Comparison of ENCODE assay signal across 10 cellular contexts in genomic region chr20:49381558-49382493, GRCh38.
DNase-seq lines count a peak whose midpoint lies in the region; ATAC-seq, FAIRE-seq and TF ChIP-seq lines count a peak whose summit lies in the region.
"Had no signal": no experiment of that assay in that cellular context is flagged by ENCODE, and none has a peak within 500 bp of the region (broad histone marks: within the 10 kb centered on the region; RNA-seq: fewer than 3 reads in every experiment).

No MANE protein-coding gene starts in this region.

- no peak for TF ChIP-seq POLR2A in H54 (IDR thresholded peaks at IDR 0.05; ENCODE audit: low read depth, low read length)

- H3K27ac ChIP-seq in foreskin keratinocyte = no peak overlapping the region
- H3K27ac ChIP-seq in rectal smooth muscle tissue (ENCODE audit: low read depth, low read length) = peak overlapping the region; percentile 70
- H3K27ac ChIP-seq: parathyroid adenoma had no signal

- no peaks in the 10 kb centered on the region for H3K36me3 ChIP-seq in rectal smooth muscle tissue (ENCODE audit: control insufficient read depth, insufficient read depth, low read length)

- no peak for TF ChIP-seq CTCF in foreskin keratinocyte (conservative IDR thresholded peaks at IDR 0.05)

- no peak overlapping the region for H3K9ac ChIP-seq in rectal smooth muscle tissue (ENCODE audit: low read length)
- H3K9ac ChIP-seq: parathyroid adenoma had no signal

- peak; percentile 15 for FAIRE-seq in H54 (lab: Jason Lieb, UNC)
- FAIRE-seq in RCC 7860 (lab: Jason Lieb, UNC) = no peak
- FAIRE-seq: K562 had no signal

- ATAC-seq in foreskin keratinocyte = peak; percentile 84
- ATAC-seq in GM21526 (IDR thresholded peaks at IDR 0.05; ENCODE audit: low FRiP score, unreplicated experiment) = no peak
- no peak for ATAC-seq in HG03460 (IDR thresholded peaks at IDR 0.05; ENCODE audit: unreplicated experiment)
- ATAC-seq in HG02623 (IDR thresholded peaks at IDR 0.05; ENCODE audit: unreplicated experiment) = no peak
- ATAC-seq in GM18870 (IDR thresholded peaks at IDR 0.05; ENCODE audit: unreplicated experiment) = no peak
- ATAC-seq: K562 had no signal

- no peak overlapping the region for H3K4me3 ChIP-seq in rectal smooth muscle tissue (ENCODE audit: low read length)
- H3K4me3 ChIP-seq: K562 had no signal

- DNase-seq in H54 (ENCODE audit: insufficient read length, low spot score) = peak; percentile 71
- peak; percentile 38 for DNase-seq in RCC 7860 (ENCODE audit: low spot score)
- peak; percentile 83 to 91 for DNase-seq in foreskin keratinocyte

- peaks cover 12% of the 10 kb centered on the region for H3K27me3 ChIP-seq in foreskin keratinocyte
- no peaks in the 10 kb centered on the region for H3K27me3 ChIP-seq in rectal smooth muscle tissue (ENCODE audit: control insufficient read depth, insufficient read depth, low read length)

- peaks cover 11% of the 10 kb centered on the region for H3K4me1 ChIP-seq in foreskin keratinocyte
- peaks cover 13% of the 10 kb centered on the region for H3K4me1 ChIP-seq in rectal smooth muscle tissue (ENCODE audit: control insufficient read depth, insufficient read depth, low read length)
- H3K4me1 ChIP-seq: parathyroid adenoma had no signal
